ENCODE assay signal across 27 cellular contexts in genomic region chr16:15846510-15846909, GRCh38. TPM values are rescaled to one million over a fixed set of nuclear protein-coding genes. Genes with fewer than 3 reads are reported as not detected.
"Had no signal": no experiment of that assay in that cellular context is flagged by ENCODE, and none has a peak within 500 bp of the region (broad histone marks: within the 10 kb centered on the region; RNA-seq: fewer than 3 reads in every experiment).

No MANE protein-coding gene starts in this region.

- H3K27ac ChIP-seq: body of pancreas had no signal

- H3K4me3 ChIP-seq: body of pancreas had no signal

- H3K27ac Mint-ChIP-seq: activated CD8-positive, alpha-beta memory T cell treated with anti-CD3 and anti-CD28 coated beads, Interleukin-2, amount 10 ng/mL, durations not matched to agents 7 days and 5 days; activated naive CD4-positive, alpha-beta T cell treated with anti-CD3 and anti-CD28 coated beads, Interleukin-2, amount 50 U/mL, for 24 hours; activated T-cell treated with anti-CD3 and anti-CD28 coated beads, Interleukin-2, amount 50 U/mL, for 24 hours; activated T-helper 1 cell treated with anti-CD3 and anti-CD28 coated beads, Interleukin-12 subunit alpha, Interleukin-12 subunit beta, Interleukin-2, Interleukin-4 antibody, amounts not matched to agents 30 ng/mL and 10 ng/mL and 1 ng/mL, durations not matched to agents 14 hours and 24 hours and 36 hours; T-helper 17 cell; WTC11 had no signal

- H3K4me1 Mint-ChIP-seq: activated CD8-positive, alpha-beta memory T cell treated with anti-CD3 and anti-CD28 coated beads, Interleukin-2, amount 10 ng/mL, durations not matched to agents 7 days and 5 days; activated naive CD4-positive, alpha-beta T cell treated with anti-CD3 and anti-CD28 coated beads, Interleukin-2, amount 50 U/mL, for 24 hours; T-helper 17 cell; WTC11 had no signal

- H3K9me3 ChIP-seq: body of pancreas had no signal

- H3K27me3 ChIP-seq: body of pancreas had no signal

- H3K36me3 Mint-ChIP-seq: activated CD8-positive, alpha-beta memory T cell treated with anti-CD3 and anti-CD28 coated beads, Interleukin-2, amount 10 ng/mL, durations not matched to agents 7 days and 5 days; activated naive CD4-positive, alpha-beta T cell treated with anti-CD3 and anti-CD28 coated beads, Interleukin-2, amount 50 U/mL, for 24 hours; WTC11 had no signal

- H3K9me3 Mint-ChIP-seq: activated naive CD4-positive, alpha-beta T cell treated with anti-CD3 and anti-CD28 coated beads, Interleukin-2, amount 50 U/mL, for 24 hours; activated T-cell treated with anti-CD3 and anti-CD28 coated beads, Interleukin-2, amount 50 U/mL, for 24 hours; activated T-helper 1 cell treated with anti-CD3 and anti-CD28 coated beads, Interleukin-12 subunit alpha, Interleukin-12 subunit beta, Interleukin-2, Interleukin-4 antibody, amounts not matched to agents 30 ng/mL and 10 ng/mL and 1 ng/mL, durations not matched to agents 14 hours and 24 hours and 36 hours; WTC11 had no signal

- H3K4me1 ChIP-seq: body of pancreas had no signal

- H3K4me3 Mint-ChIP-seq: activated CD8-positive, alpha-beta memory T cell treated with anti-CD3 and anti-CD28 coated beads, Interleukin-2, amount 10 ng/mL, durations not matched to agents 7 days and 5 days; activated naive CD4-positive, alpha-beta T cell treated with anti-CD3 and anti-CD28 coated beads, Interleukin-2, amount 50 U/mL, for 24 hours; activated T-cell treated with anti-CD3 and anti-CD28 coated beads, Interleukin-2, amount 50 U/mL, for 24 hours; activated T-helper 1 cell treated with anti-CD3 and anti-CD28 coated beads, Interleukin-12 subunit alpha, Interleukin-12 subunit beta, Interleukin-2, Interleukin-4 antibody, amounts not matched to agents 30 ng/mL and 10 ng/mL and 1 ng/mL, durations not matched to agents 14 hours and 24 hours and 36 hours; T-helper 17 cell; WTC11 had no signal

- DNase-seq: activated CD4-positive, alpha-beta T cell treated with anti-CD3 and anti-CD28 coated beads for 48 hours; activated CD4-positive, alpha-beta T cell treated with anti-CD3 and anti-CD28 coated beads, Interleukin-2, amount 50 U/mL, for 48 hours; activated CD4-positive, CD25-positive, alpha-beta regulatory T cell treated with anti-CD3 and anti-CD28 coated beads, Interleukin-2, amount 50 U/mL, for 72 hours; activated CD8-positive, alpha-beta memory T cell treated with anti-CD3 and anti-CD28 coated beads, Interleukin-2, amount 10 ng/mL, durations not matched to agents 7 days and 5 days; activated effector memory CD4-positive, alpha-beta T cell treated with Interleukin-2 at 50 U/mL for 16 hours; activated naive CD4-positive, alpha-beta T cell; activated T-cell treated with anti-CD3 and anti-CD28 coated beads, Interleukin-2, amount 50 U/mL, for 24 hours; aorta; body of pancreas; IMR-90; Kasumi-1; KBM-7; NCI-H146; NCI-H187 treated with DMSO at 0.1 percent for 48 hours; NCI-H2081 treated with DMSO at 0.1 percent for 48 hours; NCI-H2171; NCI-H2227 treated with DMSO at 0.1 percent for 48 hours; NCI-H446 treated with DMSO at 0.1 percent for 48 hours; NCI-H524 treated with DMSO at 0.1 percent for 48 hours; NCI-H82; SIG-M5; T-helper 17 cell; T-helper 9 cell had no signal

- H3K27me3 Mint-ChIP-seq: activated naive CD4-positive, alpha-beta T cell treated with anti-CD3 and anti-CD28 coated beads, Interleukin-2, amount 50 U/mL, for 24 hours had no signal

RNA-seq across cellular contexts. Expression of gene MYH11, which starts 10.3 kb away (rescaled TPM):
- total RNA-seq: activated T-helper 1 cell treated with anti-CD3 and anti-CD28 coated beads, Interleukin-12 subunit alpha, Interleukin-12 subunit beta, Interleukin-2, Interleukin-4 antibody, amounts not matched to agents 30 ng/mL and 10 ng/mL and 1 ng/mL, durations not matched to agents 14 hours and 24 hours and 36 hours; RPMI7951 had no signal
